8 cellular contexts compared by ENCODE assay signal in genomic region chr7:10973942-10974716, GRCh38. TPM values are rescaled to one million over a fixed set of nuclear protein-coding genes. Genes with fewer than 3 reads are reported as not detected.
DNase-seq lines count a peak whose midpoint lies in the region; ATAC-seq and TF ChIP-seq lines count a peak whose summit lies in the region.

No MANE protein-coding gene starts in this region.

- peak overlapping the region; percentile 66 for H3K27ac ChIP-seq in CD8-positive, alpha-beta memory T cell (ENCODE audit: low read depth, low read length)
- H3K27ac ChIP-seq in OCI-LY3 (ENCODE audit: low read length) (peak overlapping the region; percentile 97), adrenal gland (peak overlapping the region in 4 of 5 donors; percentile 21 to 88 (median 79)), hepatocyte (peak overlapping the region; percentile 94)

- CTCF ChIA-PET in CD8-positive, alpha-beta memory T cell (lab: Charles Lee): interaction anchor here (0.9 to 1.0 kb wide), 2 partner anchors 33 to 34 kb away, joined by 4 to 5 read pairs; a partner anchor contains a TSS

- peaks cover 12% of the 10 kb centered on the region; the same call in 1 of the 2 replicates for H4K20me1 ChIP-seq in OCI-LY3 (ENCODE audit: insufficient read depth, low read length)
- peaks cover 2% of the 10 kb centered on the region for H4K20me1 ChIP-seq in hepatocyte (ENCODE audit: insufficient read depth, poor library complexity, severe bottlenecking)

- peaks cover 33 to 62% (median 54%) of the 10 kb centered on the region in 3 donors for H3K4me1 Mint-ChIP-seq in CD8-positive, alpha-beta memory T cell

- H3K79me2 ChIP-seq in OCI-LY3 (ENCODE audit: low read length): peaks cover 50% of the 10 kb centered on the region
- H3K79me2 ChIP-seq in hepatocyte: peaks cover 51% of the 10 kb centered on the region

- H3K36me3 ChIP-seq in CD8-positive, alpha-beta memory T cell (ENCODE audit: insufficient read depth, low read length): no peaks in the 10 kb centered on the region
- H3K36me3 ChIP-seq in OCI-LY3 (replicated peaks; ENCODE audit: low read depth, low read length): peaks cover 29% of the 10 kb centered on the region
- H3K36me3 ChIP-seq in adrenal gland (replicated peaks in 1 of 2): peaks cover 0 to 5% of the 10 kb centered on the region in 2 donors
- no peaks in the 10 kb centered on the region for H3K36me3 ChIP-seq in hepatocyte (replicated peaks; ENCODE audit: insufficient read depth, low read depth)

- H3K4me1 ChIP-seq in CD8-positive, alpha-beta memory T cell (ENCODE audit: insufficient read depth, low read length): peaks cover 23% of the 10 kb centered on the region
- peaks cover 33% of the 10 kb centered on the region for H3K4me1 ChIP-seq in OCI-LY3 (ENCODE audit: low read length)
- peaks cover 0 to 23% of the 10 kb centered on the region in 2 donors for H3K4me1 ChIP-seq in adrenal gland (replicated peaks in 1 of 2)
- H3K4me1 ChIP-seq in hepatocyte (ENCODE audit: insufficient read depth): peaks cover 5% of the 10 kb centered on the region

- intact Hi-C loops in adrenal gland (cut with DNase I): no loop called here

- H3K36me3 Mint-ChIP-seq in CD8-positive, alpha-beta memory T cell: peaks cover 0 to 31% (median 10%) of the 10 kb centered on the region in 3 donors

- H2AFZ ChIP-seq in OCI-LY3 (ENCODE audit: low read depth, low read length) (0 out of 2 replicates have a peak overlapping the region, but pooled peaks have one; percentile 60), hepatocyte (peak overlapping the region; percentile 80)

- TF ChIP-seq POLR2A in adrenal gland (IDR thresholded peaks at IDR 0.05): no peak

- H3K4me2 ChIP-seq in OCI-LY3 (ENCODE audit: low read length): peak overlapping the region; percentile 94
- H3K4me2 ChIP-seq in hepatocyte: peak overlapping the region; percentile 92

- TF ChIP-seq CTCF in OCI-LY3 (IDR thresholded peaks at IDR 0.05; ENCODE audit: low read depth, low read length): no peak
- TF ChIP-seq CTCF in adrenal gland (IDR thresholded peaks at IDR 0.05): no peak
- no peak for TF ChIP-seq CTCF in hepatocyte (IDR thresholded peaks at IDR 0.05; ENCODE audit: poor library complexity)

- H3K4me3 Mint-ChIP-seq in CD8-positive, alpha-beta memory T cell: peak overlapping the region; percentile 89 to 98 (median 95)

- 0 to 2% (median 1%) methylated on average over 21 to 45 of the region's 45 CpGs for WGBS in adrenal gland, 4 donors
- WGBS in hepatocyte (ENCODE audit: low lambda C conversion rate, missing lambda C conversion rate): under 1% methylated on average over 45 of the region's 45 CpGs

- peak overlapping the region; percentile 100 for H3K9ac ChIP-seq in OCI-LY3 (ENCODE audit: low read length)

- ATAC-seq in GM19043 (IDR thresholded peaks at IDR 0.05; ENCODE audit: low read depth, unreplicated experiment): peak; percentile 20
- ATAC-seq in HG03159 (IDR thresholded peaks at IDR 0.05; ENCODE audit: unreplicated experiment): peak; percentile 28

- H3K4me3 ChIP-seq in CD8-positive, alpha-beta memory T cell (ENCODE audit: low read length): peak overlapping the region; percentile 93
- peak overlapping the region; percentile 97 for H3K4me3 ChIP-seq in OCI-LY3 (ENCODE audit: low read length)
- H3K4me3 ChIP-seq in adrenal gland: peak overlapping the region; percentile 9 to 84 (median 69)
- peak overlapping the region; percentile 63 for H3K4me3 ChIP-seq in hepatocyte

- POLR2A ChIA-PET in CD8-positive, alpha-beta memory T cell (lab: Charles Lee): interaction anchor here (3.1 kb wide), 1 partner anchor 33 kb away, joined by 45 read pairs; a partner anchor contains a TSS

- no peaks in the 10 kb centered on the region for H3K27me3 ChIP-seq in CD8-positive, alpha-beta memory T cell (ENCODE audit: insufficient read depth, low read length, poor library complexity, severe bottlenecking)
- H3K27me3 ChIP-seq in OCI-LY3 (ENCODE audit: low read depth, low read length) (no peaks in the 10 kb centered on the region), adrenal gland (no peaks in the 10 kb centered on the region), hepatocyte (no peaks in the 10 kb centered on the region)

- peak in 2 of 5 donors; percentile 10 to 50 for DNase-seq in CD8-positive, alpha-beta memory T cell
- peak; percentile 28 to 61 (median 39) for DNase-seq in adrenal gland
- peak; percentile 53 for DNase-seq in hepatocyte (ENCODE audit: low spot score)
- DNase-seq in pulmonary artery endothelial cell (ENCODE audit: low read depth, low spot score): peak; percentile 5
- no peak for DNase-seq in cortex of kidney (lab: John Stamatoyannopoulos, UW)

- H3K27me3 Mint-ChIP-seq in CD8-positive, alpha-beta memory T cell: peaks cover 9 to 10% of the 10 kb centered on the region in 2 donors

- peak overlapping the region; percentile 86 to 99 (median 96) for H3K27ac Mint-ChIP-seq in CD8-positive, alpha-beta memory T cell

- H3K9me3 Mint-ChIP-seq in CD8-positive, alpha-beta memory T cell: no peaks in the 10 kb centered on the region

- H3K9me2 ChIP-seq in hepatocyte (replicated peaks; ENCODE audit: insufficient read depth): no peaks in the 10 kb centered on the region

- no peaks in the 10 kb centered on the region for H3K9me3 ChIP-seq in CD8-positive, alpha-beta memory T cell (ENCODE audit: low read length)
- H3K9me3 ChIP-seq in OCI-LY3 (ENCODE audit: insufficient read depth, low read length) (no peaks in the 10 kb centered on the region), adrenal gland (replicated peaks in 1 of 3) (no peaks in the 10 kb centered on the region), hepatocyte (ENCODE audit: low read depth) (no peaks in the 10 kb centered on the region)

RNA-seq across cellular contexts. Expression of gene PHF14, which starts 0.5 kb away (rescaled TPM):
- total RNA-seq in CD8-positive, alpha-beta memory T cell: 10 to 100 TPM; 35.8 to 38.7 TPM
- polyA plus RNA-seq in CD8-positive, alpha-beta memory T cell: 12.7 TPM
- 10 to 100 TPM in 7 of 8 donors, 1 to 10 TPM in 1; 8.0 to 40.3 (median 29.2) TPM for total RNA-seq in adrenal gland
- polyA plus RNA-seq in adrenal gland: 10 to 100 TPM; 24.3 to 54.5 (median 29.5) TPM
- 49.1 and 58.6 TPM in 2 replicates for total RNA-seq in hepatocyte
- 31.5 TPM in 2 replicates for polyA plus RNA-seq in hepatocyte
- 34.5 and 39.7 TPM in 2 replicates for total RNA-seq in pulmonary artery endothelial cell
